Comparison of ENCODE assay signal across 22 cellular contexts in the genomic region with DNA sequence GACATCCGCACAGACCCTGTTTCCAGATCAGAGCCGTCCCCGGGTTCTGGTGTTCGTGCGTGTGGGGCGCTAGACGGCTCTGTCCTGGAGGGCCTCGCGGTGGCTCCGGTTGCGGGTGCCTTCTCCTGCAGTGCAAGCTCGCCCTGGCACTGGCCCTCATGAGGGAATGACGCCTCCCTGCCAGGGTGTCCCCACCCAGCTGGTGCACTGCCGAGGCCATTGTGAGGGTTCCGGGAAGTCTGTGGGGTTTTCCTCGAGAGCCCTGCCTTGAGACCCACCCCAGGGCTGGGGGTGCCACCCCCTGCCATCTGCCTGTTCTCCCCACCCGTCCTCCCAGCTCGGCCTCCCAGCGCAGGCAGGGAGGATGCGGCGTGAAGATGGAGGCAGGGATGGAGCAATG. TPM values are rescaled to one million over a fixed set of nuclear protein-coding genes. Genes with fewer than 3 reads are reported as not detected.
"Had no signal": no experiment of that assay in that cellular context is flagged by ENCODE, and none has a peak within 500 bp of the region (broad histone marks: within the 10 kb centered on the region; RNA-seq: fewer than 3 reads in every experiment).

No MANE protein-coding gene starts in this region.

- DNase-seq: activated CD8-positive, alpha-beta memory T cell treated with anti-CD3 and anti-CD28 coated beads for 24 hours; activated CD8-positive, alpha-beta memory T cell treated with anti-CD3 and anti-CD28 coated beads, Interleukin-2, amount 50 U/mL, for 4 hours; activated naive CD4-positive, alpha-beta T cell; activated naive CD8-positive, alpha-beta T cell treated with anti-CD3 and anti-CD28 coated beads for 36 hours; activated T-cell treated with anti-CD3 and anti-CD28 coated beads, Interleukin-2, amount 50 U/mL, for 24 hours; effector CD4-positive, alpha-beta T cell; erythroblast; nephron progenitor cell; nucleus accumbens; stimulated activated CD4-positive, alpha-beta T cell treated with anti-CD3 and anti-CD28 coated beads, Interleukin-4, amount 100 ng/mL, for 1 hour; stimulated activated naive CD4-positive, alpha-beta T cell; T1000; testis had no signal

- H3K27ac Mint-ChIP-seq: activated naive CD8-positive, alpha-beta T cell treated with anti-CD3 and anti-CD28 coated beads for 36 hours; activated T-cell treated with anti-CD3 and anti-CD28 coated beads, Interleukin-2, amount 50 U/mL, for 24 hours; activated T-helper 17 cell treated with anti-CD3 and anti-CD28 coated beads, Interleukin-2, amount 50 U/mL, for 72 hours; dendritic cell treated with granulocyte-macrophage colony-stimulating factor and Interleukin-4, amounts not matched to agents 40 ng/mL and 50 ng/mL, for 4 days; memory B cell; nephron progenitor cell; T-helper 1 cell treated with Interleukin-12 subunit alpha and Interleukin-12 subunit beta and Interleukin-4 antibody, amounts not matched to agents 30 μg/mL and 1 μg/mL, for 36 hours; WTC11 had no signal

- H3K27me3 Mint-ChIP-seq: activated naive CD8-positive, alpha-beta T cell treated with anti-CD3 and anti-CD28 coated beads for 36 hours; activated T-cell treated with anti-CD3 and anti-CD28 coated beads, Interleukin-2, amount 50 U/mL, for 24 hours; activated T-helper 17 cell treated with anti-CD3 and anti-CD28 coated beads, Interleukin-2, amount 50 U/mL, for 72 hours; memory B cell had no signal

- H3K4me3 Mint-ChIP-seq: activated naive CD8-positive, alpha-beta T cell treated with anti-CD3 and anti-CD28 coated beads for 36 hours; activated T-cell treated with anti-CD3 and anti-CD28 coated beads, Interleukin-2, amount 50 U/mL, for 24 hours; activated T-helper 17 cell treated with anti-CD3 and anti-CD28 coated beads, Interleukin-2, amount 50 U/mL, for 72 hours; dendritic cell treated with granulocyte-macrophage colony-stimulating factor and Interleukin-4, amounts not matched to agents 40 ng/mL and 50 ng/mL, for 4 days; memory B cell; nephron progenitor cell; T-helper 1 cell treated with Interleukin-12 subunit alpha and Interleukin-12 subunit beta and Interleukin-4 antibody, amounts not matched to agents 30 μg/mL and 1 μg/mL, for 36 hours; WTC11 had no signal

- H3K4me1 Mint-ChIP-seq: activated naive CD8-positive, alpha-beta T cell treated with anti-CD3 and anti-CD28 coated beads for 36 hours; activated T-helper 17 cell treated with anti-CD3 and anti-CD28 coated beads, Interleukin-2, amount 50 U/mL, for 72 hours; memory B cell had no signal

- H3K36me3 Mint-ChIP-seq: activated naive CD8-positive, alpha-beta T cell treated with anti-CD3 and anti-CD28 coated beads for 36 hours; memory B cell had no signal

- H3K9me3 Mint-ChIP-seq: activated naive CD8-positive, alpha-beta T cell treated with anti-CD3 and anti-CD28 coated beads for 36 hours; activated T-cell treated with anti-CD3 and anti-CD28 coated beads, Interleukin-2, amount 50 U/mL, for 24 hours; activated T-helper 17 cell treated with anti-CD3 and anti-CD28 coated beads, Interleukin-2, amount 50 U/mL, for 72 hours; dendritic cell treated with granulocyte-macrophage colony-stimulating factor and Interleukin-4, amounts not matched to agents 40 ng/mL and 50 ng/mL, for 4 days; memory B cell; nephron progenitor cell; T-helper 1 cell treated with Interleukin-12 subunit alpha and Interleukin-12 subunit beta and Interleukin-4 antibody, amounts not matched to agents 30 μg/mL and 1 μg/mL, for 36 hours; WTC11 had no signal

- H3K27ac ChIP-seq: cardiac muscle cell, parathyroid adenoma, testis, vagina had no signal

- ATAC-seq: activated T-helper 17 cell treated with anti-CD3 and anti-CD28 coated beads, Interleukin-2, amount 50 U/mL, for 72 hours had no signal

- H3K9ac ChIP-seq: parathyroid adenoma had no signal

- H3K9me3 ChIP-seq: testis, vagina had no signal

- H3K27me3 ChIP-seq: cardiac muscle cell, testis, vagina had no signal

- H2AFZ ChIP-seq: parathyroid adenoma had no signal

- H3K4me1 ChIP-seq: vagina had no signal

- H3K4me3 ChIP-seq: cardiac muscle cell, testis, vagina had no signal

RNA-seq across cellular contexts. Expression of a gene that starts 19.2 kb away (rescaled TPM):
- total RNA-seq: fibroblast of lung had no signal
- polyA plus RNA-seq: cardiac muscle cell, fibroblast of lung had no signal
